13 cellular contexts compared by ENCODE assay signal in the genomic region with DNA sequence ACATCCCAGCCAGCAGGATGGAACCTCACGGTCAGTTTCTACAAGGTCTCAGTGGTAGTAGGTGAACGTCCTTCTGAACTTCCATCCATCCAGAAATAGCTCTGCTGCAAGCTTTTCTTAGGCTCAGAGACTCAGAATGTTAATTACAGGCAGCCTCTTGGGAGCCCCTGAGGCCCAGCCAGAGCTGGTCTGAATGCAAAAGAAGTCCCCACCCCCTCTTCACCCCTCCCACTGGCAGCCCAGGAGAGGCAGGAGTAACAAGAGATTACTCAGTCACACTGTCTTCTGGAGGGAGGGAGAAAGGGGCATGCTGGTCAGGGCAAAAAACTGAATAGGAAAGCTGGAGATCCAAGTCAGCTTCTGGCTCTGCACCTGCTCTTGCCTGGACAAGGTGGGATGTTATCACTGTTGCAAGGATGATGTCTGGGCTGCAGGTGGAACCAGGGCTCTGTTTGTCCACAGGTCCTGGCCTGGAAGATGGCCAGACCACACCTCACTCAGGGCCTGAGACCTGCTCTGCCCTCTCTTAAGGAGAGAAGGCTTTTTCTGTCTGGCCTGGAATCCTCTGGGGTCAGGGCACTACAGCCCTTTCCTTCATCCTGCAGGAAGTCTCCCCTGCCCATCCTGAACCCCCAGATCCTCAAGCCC. TPM values are rescaled to one million over a fixed set of nuclear protein-coding genes. Genes with fewer than 3 reads are reported as not detected.
DNase-seq lines count a peak whose midpoint lies in the region; ATAC-seq and TF ChIP-seq lines count a peak whose summit lies in the region.
"Had no signal": no experiment of that assay in that cellular context is flagged by ENCODE, and none has a peak within 500 bp of the region (broad histone marks: within the 10 kb centered on the region; RNA-seq: fewer than 3 reads in every experiment).

No MANE protein-coding gene starts in this region.

- H3K27ac ChIP-seq in cingulate gyrus (ENCODE audit: low read depth, low read length), result peak overlapping the region; percentile 75

- H3K4me3 Mint-ChIP-seq in mesothelial cell of epicardium, result no peak overlapping the region
- no peak overlapping the region for H3K4me3 Mint-ChIP-seq in activated T-cell treated with anti-CD3 and anti-CD28 coated beads, Interleukin-2, amount 50 U/mL, for 72 hours
- H3K4me3 Mint-ChIP-seq: activated naive CD4-positive, alpha-beta T cell treated with anti-CD3 and anti-CD28 coated beads for 36 hours; naive thymus-derived CD8-positive, alpha-beta T cell; stimulated activated naive B cell treated with anti-CD40 and anti-IgM and Interleukin-4, amounts not matched to agents 10 μg/mL and 1 μg/mL and 100 μg/mL, for 72 hours had no signal

- in situ Hi-C loops in G401 (cut with HindIII; ENCODE audit: low sequenced_read_pairs), result loop anchor here (10.0 kb wide), 1 partner anchor 61 kb away; no protein-coding TSS in a partner anchor

- H3K36me3 Mint-ChIP-seq in mesothelial cell of epicardium, result no peaks in the 10 kb centered on the region
- H3K36me3 Mint-ChIP-seq in activated T-cell treated with anti-CD3 and anti-CD28 coated beads, Interleukin-2, amount 50 U/mL, for 72 hours (ENCODE audit: insufficient read depth in 2 of 2), result no peaks in the 10 kb centered on the region
- H3K36me3 Mint-ChIP-seq: naive thymus-derived CD8-positive, alpha-beta T cell; stimulated activated naive B cell treated with anti-CD40 and anti-IgM and Interleukin-4, amounts not matched to agents 10 μg/mL and 1 μg/mL and 100 μg/mL, for 72 hours had no signal

- DNase-seq in G401 (ENCODE audit: low spot score), result peak; percentile 42
- DNase-seq in NCI-H2029 (lab: John Stamatoyannopoulos, UW), result peak; percentile 57
- peak; percentile 25 for DNase-seq in occipital lobe (lab: John Stamatoyannopoulos, UW)
- DNase-seq in mesothelial cell of epicardium (ENCODE audit: low spot score in 2 of 2, unreplicated experiment in 2 of 2), result no peak
- no peak for DNase-seq in HK-2 (ENCODE audit: unreplicated experiment)
- no peak for DNase-seq in activated T-cell treated with anti-CD3 and anti-CD28 coated beads, Interleukin-2, amount 50 U/mL, for 72 hours
- DNase-seq: activated CD4-positive, alpha-beta T cell treated with anti-CD3 and anti-CD28 coated beads for 48 hours; activated naive CD4-positive, alpha-beta T cell treated with anti-CD3 and anti-CD28 coated beads for 36 hours; DND-41; stimulated activated naive B cell treated with anti-CD40 and anti-IgM and Interleukin-4, amounts not matched to agents 10 μg/mL and 1 μg/mL and 100 μg/mL, for 72 hours had no signal

- ATAC-seq in activated T-cell treated with anti-CD3 and anti-CD28 coated beads, Interleukin-2, amount 50 U/mL, for 72 hours (replicated peaks in 1 of 2), result no peak
- no peak for ATAC-seq in GM18517 (IDR thresholded peaks at IDR 0.05; ENCODE audit: unreplicated experiment)
- ATAC-seq: naive thymus-derived CD8-positive, alpha-beta T cell had no signal

- peaks cover 14% of the 10 kb centered on the region for H3K27me3 Mint-ChIP-seq in mesothelial cell of epicardium (ENCODE audit: low read depth)
- no peaks in the 10 kb centered on the region for H3K27me3 Mint-ChIP-seq in activated T-cell treated with anti-CD3 and anti-CD28 coated beads, Interleukin-2, amount 50 U/mL, for 72 hours (ENCODE audit: low read depth)

- no peak for TF ChIP-seq CTCF in mesothelial cell of epicardium (IDR thresholded peaks at IDR 0.05; ENCODE audit: unreplicated experiment)

- H3K27ac Mint-ChIP-seq in mesothelial cell of epicardium, result no peak overlapping the region
- H3K27ac Mint-ChIP-seq in activated T-cell treated with anti-CD3 and anti-CD28 coated beads, Interleukin-2, amount 50 U/mL, for 72 hours, result no peak overlapping the region
- H3K27ac Mint-ChIP-seq: activated naive CD4-positive, alpha-beta T cell treated with anti-CD3 and anti-CD28 coated beads for 36 hours; naive thymus-derived CD8-positive, alpha-beta T cell; stimulated activated naive B cell treated with anti-CD40 and anti-IgM and Interleukin-4, amounts not matched to agents 10 μg/mL and 1 μg/mL and 100 μg/mL, for 72 hours had no signal

- H3K4me1 Mint-ChIP-seq in mesothelial cell of epicardium, result peaks cover 5% of the 10 kb centered on the region
- H3K4me1 Mint-ChIP-seq in activated T-cell treated with anti-CD3 and anti-CD28 coated beads, Interleukin-2, amount 50 U/mL, for 72 hours (ENCODE audit: low read depth), result no peaks in the 10 kb centered on the region
- H3K4me1 Mint-ChIP-seq: stimulated activated naive B cell treated with anti-CD40 and anti-IgM and Interleukin-4, amounts not matched to agents 10 μg/mL and 1 μg/mL and 100 μg/mL, for 72 hours had no signal

- no peaks in the 10 kb centered on the region for H3K9me3 Mint-ChIP-seq in mesothelial cell of epicardium
- H3K9me3 Mint-ChIP-seq in activated T-cell treated with anti-CD3 and anti-CD28 coated beads, Interleukin-2, amount 50 U/mL, for 72 hours, result no peaks in the 10 kb centered on the region
- H3K9me3 Mint-ChIP-seq: activated naive CD4-positive, alpha-beta T cell treated with anti-CD3 and anti-CD28 coated beads for 36 hours; naive thymus-derived CD8-positive, alpha-beta T cell; stimulated activated naive B cell treated with anti-CD40 and anti-IgM and Interleukin-4, amounts not matched to agents 10 μg/mL and 1 μg/mL and 100 μg/mL, for 72 hours had no signal

RNA-seq across cellular contexts. Expression of a gene that starts 9.1 kb away (rescaled TPM):
- total RNA-seq in G401 (2014; rRNA removed; shearing (Covaris generic)), result 10.4 and 18.0 TPM in 2 replicates
- total RNA-seq in occipital lobe (37.6 TPM), mesothelial cell of epicardium (0.96 to 1.1 TPM (median 1.0 TPM) in 3 replicates)
- total RNA-seq in activated T-cell treated with anti-CD3 and anti-CD28 coated beads, Interleukin-2, amount 50 U/mL, for 72 hours, result under 1 TPM in 1 of 2 donors, not detected in 1; 0.23 TPM

RNA-seq across cellular contexts. Expression of a gene that starts 55.1 kb away (rescaled TPM):
- not detected in 2 replicates for total RNA-seq in G401 (2014; rRNA removed; shearing (Covaris generic))
- total RNA-seq in occipital lobe, result 0.78 TPM
- total RNA-seq in mesothelial cell of epicardium, result not detected in 3 replicates
- under 1 TPM in 1 of 2 donors, not detected in 1; 0.23 TPM for total RNA-seq in activated T-cell treated with anti-CD3 and anti-CD28 coated beads, Interleukin-2, amount 50 U/mL, for 72 hours
- total RNA-seq: naive thymus-derived CD8-positive, alpha-beta T cell had no signal

RNA-seq across cellular contexts. Expression of a gene that starts 55.3 kb away (rescaled TPM):
- total RNA-seq in G401 (2014; rRNA removed; shearing (Covaris generic)), result 5.2 TPM in 2 replicates
- total RNA-seq in occipital lobe, result 23.1 TPM
- total RNA-seq in mesothelial cell of epicardium, result 16.9 to 18.2 TPM (median 18.1 TPM) in 3 replicates
- total RNA-seq in activated T-cell treated with anti-CD3 and anti-CD28 coated beads, Interleukin-2, amount 50 U/mL, for 72 hours, result 10 to 100 TPM; 15.2 to 18.1 TPM

Comparison
In these comparisons a context has a peak if more than half of its experiments do, and no peak if none do; other contexts are left out.
1. DNase-seq: peak in G401 (single experiment), NCI-H2029 (single experiment) and occipital lobe (single experiment); none in mesothelial cell of epicardium (0 of 2), HK-2 (single experiment) and activated T-cell treated with anti-CD3 and anti-CD28 coated beads, Interleukin-2, amount 50 U/mL, for 72 hours (0 of 2).